ENCODE assay signal across 15 cellular contexts in genomic region chr13:99721606-99722384, GRCh38.
DNase-seq lines count a peak whose midpoint lies in the region; ATAC-seq and TF ChIP-seq lines count a peak whose summit lies in the region.
"Had no signal": no experiment of that assay in that cellular context is flagged by ENCODE, and none has a peak within 500 bp of the region (broad histone marks: within the 10 kb centered on the region; RNA-seq: fewer than 3 reads in every experiment).

No MANE protein-coding gene starts in this region.

- POLR2A ChIA-PET in naive thymus-derived CD8-positive, alpha-beta T cell (lab: Charles Lee), result no interaction called here

- H3K9me3 Mint-ChIP-seq in glutamatergic neuron (ENCODE audit: unreplicated experiment), result peaks cover 2% of the 10 kb centered on the region
- no peaks in the 10 kb centered on the region for H3K9me3 Mint-ChIP-seq in naive thymus-derived CD8-positive, alpha-beta T cell
- H3K9me3 Mint-ChIP-seq: activated T-helper 1 cell treated with anti-CD3 and anti-CD28 coated beads, Interleukin-12 subunit alpha, Interleukin-12 subunit beta, Interleukin-2, Interleukin-4 antibody, amounts not matched to agents 30 ng/mL and 10 ng/mL and 1 ng/mL, durations not matched to agents 14 hours and 24 hours and 36 hours had no signal

- no peaks in the 10 kb centered on the region for H3K27me3 Mint-ChIP-seq in glutamatergic neuron (ENCODE audit: unreplicated experiment)
- no peaks in the 10 kb centered on the region for H3K27me3 Mint-ChIP-seq in naive thymus-derived CD8-positive, alpha-beta T cell

- no peak overlapping the region for H3K4me3 ChIP-seq in retinal pigment epithelial cell (ENCODE audit: low read length)
- H3K4me3 ChIP-seq: BLaER1 treated with 17β-estradiol and CSF1 and Interleukin-3, amounts not matched to agents 10 nM and 100 nM; mucosa of descending colon had no signal

- H3K4me1 Mint-ChIP-seq in glutamatergic neuron (ENCODE audit: low read depth, unreplicated experiment), result peaks cover 23% of the 10 kb centered on the region
- H3K4me1 Mint-ChIP-seq in naive thymus-derived CD8-positive, alpha-beta T cell, result peaks cover 0 to 11% (median 5%) of the 10 kb centered on the region in 4 donors

- no peak for ATAC-seq in naive thymus-derived CD8-positive, alpha-beta T cell
- ATAC-seq: mucosa of descending colon, Panc1 had no signal

- DNase-seq in KBM-7 (peak; percentile 52), SKM-1 (lab: John Stamatoyannopoulos, UW; ENCODE audit: unreplicated experiment) (peak; percentile 13), glutamatergic neuron (no peak), retinal pigment epithelial cell (ENCODE audit: low read depth) (peak; percentile 7), COLO668 (lab: John Stamatoyannopoulos, UW; ENCODE audit: unreplicated experiment) (no peak), globus pallidus (ENCODE audit: low spot score) (no peak)
- no peak for DNase-seq in naive thymus-derived CD8-positive, alpha-beta T cell
- DNase-seq: activated CD4-positive, alpha-beta T cell treated with anti-CD3 and anti-CD28 coated beads, Interleukin-2, amount 50 U/mL, for 48 hours; amniotic stem cell; DMS79 treated with DMSO at 0.1 percent for 48 hours; mucosa of descending colon; NCI-H446 treated with DMSO at 0.1 percent for 48 hours had no signal

- no peak for TF ChIP-seq CTCF in glutamatergic neuron (IDR thresholded peaks at IDR 0.05; ENCODE audit: partially characterized antibody, unreplicated experiment)
- TF ChIP-seq CTCF in retinal pigment epithelial cell (conservative IDR thresholded peaks at IDR 0.05; ENCODE audit: low read depth, low read length), result no peak

- in situ Hi-C loops in KBM-7 (cut with MboI; ENCODE audit: low pct_unique_long_range_greater_than_20kb, low sequenced_read_pairs), result no loop called here

- no peaks in the 10 kb centered on the region for H3K36me3 Mint-ChIP-seq in glutamatergic neuron (ENCODE audit: unreplicated experiment)
- H3K36me3 Mint-ChIP-seq in naive thymus-derived CD8-positive, alpha-beta T cell, result peaks cover 0 to 11% (median 7%) of the 10 kb centered on the region in 3 donors

- peak overlapping the region; percentile 50 for H3K4me3 Mint-ChIP-seq in glutamatergic neuron (ENCODE audit: unreplicated experiment)
- no peak overlapping the region for H3K4me3 Mint-ChIP-seq in naive thymus-derived CD8-positive, alpha-beta T cell
- H3K4me3 Mint-ChIP-seq: activated T-helper 1 cell treated with anti-CD3 and anti-CD28 coated beads, Interleukin-12 subunit alpha, Interleukin-12 subunit beta, Interleukin-2, Interleukin-4 antibody, amounts not matched to agents 30 ng/mL and 10 ng/mL and 1 ng/mL, durations not matched to agents 14 hours and 24 hours and 36 hours had no signal

- peak overlapping the region; percentile 83 for H3K27ac Mint-ChIP-seq in glutamatergic neuron (ENCODE audit: unreplicated experiment)
- peak overlapping the region in 1 of 10 donors; percentile 57 for H3K27ac Mint-ChIP-seq in naive thymus-derived CD8-positive, alpha-beta T cell
- H3K27ac Mint-ChIP-seq: activated T-helper 1 cell treated with anti-CD3 and anti-CD28 coated beads, Interleukin-12 subunit alpha, Interleukin-12 subunit beta, Interleukin-2, Interleukin-4 antibody, amounts not matched to agents 30 ng/mL and 10 ng/mL and 1 ng/mL, durations not matched to agents 14 hours and 24 hours and 36 hours had no signal

Comparison
In these comparisons a context has a peak if more than half of its experiments do, and no peak if none do; other contexts are left out.
1. DNase-seq: peak in KBM-7 (single experiment), SKM-1 (single experiment) and retinal pigment epithelial cell (single experiment); none in glutamatergic neuron (single experiment), naive thymus-derived CD8-positive, alpha-beta T cell (0 of 10), COLO668 (single experiment) and globus pallidus (single experiment).